15 cellular contexts compared by ENCODE assay signal in the genomic region with DNA sequence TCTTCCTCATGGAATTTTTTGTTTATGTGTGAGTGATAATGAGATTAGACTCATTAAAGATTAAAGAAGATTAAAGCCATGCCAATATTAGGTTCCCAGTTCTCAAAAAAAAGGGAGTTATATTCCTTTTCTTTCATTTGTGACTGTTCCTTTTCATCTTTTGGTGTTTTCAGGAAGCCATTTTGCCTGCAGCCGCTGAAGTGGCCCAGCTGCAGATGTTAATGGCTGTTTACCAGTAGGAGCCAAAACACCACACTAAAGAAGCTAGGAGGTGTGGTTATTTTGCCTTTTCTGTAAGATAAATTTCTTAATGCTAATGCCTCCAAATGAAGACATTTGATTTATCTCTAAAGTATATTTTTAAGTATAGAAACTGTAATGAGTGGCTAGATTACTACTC. TPM values are rescaled to one million over a fixed set of nuclear protein-coding genes. Genes with fewer than 3 reads are reported as not detected.
A peak's percentile ranks its signal among the peaks of the same experiment; 100 is the strongest.
DNase-seq lines count a peak whose midpoint lies in the region; ATAC-seq and TF ChIP-seq lines count a peak whose summit lies in the region.
"Had no signal": no experiment of that assay in that cellular context is flagged by ENCODE, and none has a peak within 500 bp of the region (broad histone marks: within the 10 kb centered on the region; RNA-seq: fewer than 3 reads in every experiment).

No MANE protein-coding gene starts in this region.

- in situ Hi-C loops in brain microvascular endothelial cell (cut with HindIII; ENCODE audit: low pct_ligation_motif_present, low sequenced_read_pairs) = loop anchor here (25.0 kb wide), 1 partner anchor 351 kb away; no protein-coding TSS in a partner anchor

- H3K27me3 ChIP-seq in ACC112 (ENCODE audit: insufficient read depth, low read length) (no peaks in the 10 kb centered on the region), DND-41 (ENCODE audit: insufficient read depth, low read length, poor library complexity) (no peaks in the 10 kb centered on the region), brain microvascular endothelial cell (replicated peaks) (no peaks in the 10 kb centered on the region), osteoblast (ENCODE audit: insufficient read depth, low read length) (no peaks in the 10 kb centered on the region)
- H3K27me3 ChIP-seq: BE2C had no signal

- peak overlapping the region; percentile 65; the same call in 1 of the 2 replicates for H3K27ac ChIP-seq in ACC112 (ENCODE audit: low read depth, low read length)
- no peak overlapping the region for H3K27ac ChIP-seq in DND-41 (ENCODE audit: low read length)
- H3K27ac ChIP-seq in brain microvascular endothelial cell = peak overlapping the region; percentile 77
- peak overlapping the region; percentile 68 for H3K27ac ChIP-seq in osteoblast (ENCODE audit: low read depth, low read length)
- H3K27ac ChIP-seq: C4-2B, HL-60 had no signal

- no peak overlapping the region for H3K9ac ChIP-seq in DND-41 (ENCODE audit: low read depth, low read length)

- H3K4me3 ChIP-seq in ACC112 (ENCODE audit: low read depth, low read length) = no peak overlapping the region
- no peak overlapping the region for H3K4me3 ChIP-seq in DND-41 (ENCODE audit: low read depth in 1 of 2, low read length in 2 of 2)
- H3K4me3 ChIP-seq in brain microvascular endothelial cell (ENCODE audit: low read depth, low read length) = no peak overlapping the region
- no peak overlapping the region for H3K4me3 ChIP-seq in osteoblast (ENCODE audit: insufficient read depth, low read length)

- ATAC-seq in DND-41 (ENCODE audit: insufficient read depth, low read depth) (no peak; the same call in 2 of the 3 replicates), HG02884 (IDR thresholded peaks at IDR 0.05; ENCODE audit: unreplicated experiment) (no peak)

- H3K79me2 ChIP-seq in ACC112 (ENCODE audit: control insufficient read depth, insufficient read depth, low read length, unreplicated experiment) = peaks cover 34% of the 10 kb centered on the region
- H3K79me2 ChIP-seq in DND-41 (ENCODE audit: insufficient read depth, low read length) = no peaks in the 10 kb centered on the region
- peaks cover 86% of the 10 kb centered on the region for H3K79me2 ChIP-seq in osteoblast (ENCODE audit: insufficient read depth, low read length)

- H3K9me3 ChIP-seq in DND-41 (ENCODE audit: insufficient read depth, low read length, severe bottlenecking) (no peaks in the 10 kb centered on the region), osteoblast (ENCODE audit: low read depth, low read length) (no peaks in the 10 kb centered on the region)
- H3K9me3 ChIP-seq: BE2C had no signal

- H4K20me1 ChIP-seq in DND-41 (ENCODE audit: insufficient read depth, low read length) (no peaks in the 10 kb centered on the region), osteoblast (ENCODE audit: insufficient read depth, low read length) (peaks cover 20% of the 10 kb centered on the region)

- no peak for TF ChIP-seq CTCF in DND-41 (IDR thresholded peaks at IDR 0.05; ENCODE audit: borderline replicate concordance, extremely low read depth, low read length, poor library complexity, severe bottlenecking)
- no peak for TF ChIP-seq CTCF in brain microvascular endothelial cell (IDR thresholded peaks at IDR 0.05; ENCODE audit: low read depth, low read length, missing control alignments)
- no peak for TF ChIP-seq CTCF in osteoblast (IDR thresholded peaks at IDR 0.05; ENCODE audit: extremely low read depth, low read depth, low read length)

- DNase-seq in DND-41 (no peak), brain microvascular endothelial cell (no peak), osteoblast (ENCODE audit: insufficient read length, low spot score, missing footprints) (no peak), germinal center (ENCODE audit: low spot score) (no peak), NCI-H69 (lab: John Stamatoyannopoulos, UW) (no peak)
- DNase-seq: BE2C; CD4-positive, alpha-beta memory T cell; DMS153; DMS79 treated with DMSO at 0.1 percent for 48 hours; GDM1; HCEC 1CT had no signal

- no peak overlapping the region for H2AFZ ChIP-seq in ACC112 (ENCODE audit: low read length, unreplicated experiment)
- H2AFZ ChIP-seq in DND-41 (ENCODE audit: low read depth, low read length) = 0 out of 2 replicates have a peak overlapping the region, but pooled peaks have one; percentile 19
- no peak overlapping the region for H2AFZ ChIP-seq in osteoblast (ENCODE audit: low read length)

- H3K4me1 ChIP-seq in ACC112 (ENCODE audit: control insufficient read depth, insufficient read depth, low read length, unreplicated experiment) (peaks cover 27% of the 10 kb centered on the region), DND-41 (ENCODE audit: insufficient read depth, low read length) (no peaks in the 10 kb centered on the region), osteoblast (ENCODE audit: insufficient read depth, low read length) (peaks cover 20% of the 10 kb centered on the region)
- H3K4me1 ChIP-seq: BE2C had no signal

- H3K36me3 ChIP-seq in ACC112 (ENCODE audit: insufficient read depth, low read length) (peaks cover 9% of the 10 kb centered on the region; the same call in 1 of the 2 replicates), DND-41 (ENCODE audit: insufficient read depth, low read length) (no peaks in the 10 kb centered on the region), brain microvascular endothelial cell (replicated peaks) (no peaks in the 10 kb centered on the region), osteoblast (ENCODE audit: insufficient read depth, low read length) (no peaks in the 10 kb centered on the region)
- H3K36me3 ChIP-seq: BE2C had no signal

- H3K4me2 ChIP-seq in DND-41 (ENCODE audit: insufficient read depth, low read length) (no peak overlapping the region), osteoblast (ENCODE audit: insufficient read depth, low read length) (no peak overlapping the region)

RNA-seq across cellular contexts. Expression of a gene that starts 36.3 kb away (rescaled TPM):
- total RNA-seq in osteoblast = 360 and 398 TPM in 2 replicates
- total RNA-seq: CD4-positive, alpha-beta memory T cell had no signal
